8 cellular contexts compared by ENCODE assay signal in the genomic region with DNA sequence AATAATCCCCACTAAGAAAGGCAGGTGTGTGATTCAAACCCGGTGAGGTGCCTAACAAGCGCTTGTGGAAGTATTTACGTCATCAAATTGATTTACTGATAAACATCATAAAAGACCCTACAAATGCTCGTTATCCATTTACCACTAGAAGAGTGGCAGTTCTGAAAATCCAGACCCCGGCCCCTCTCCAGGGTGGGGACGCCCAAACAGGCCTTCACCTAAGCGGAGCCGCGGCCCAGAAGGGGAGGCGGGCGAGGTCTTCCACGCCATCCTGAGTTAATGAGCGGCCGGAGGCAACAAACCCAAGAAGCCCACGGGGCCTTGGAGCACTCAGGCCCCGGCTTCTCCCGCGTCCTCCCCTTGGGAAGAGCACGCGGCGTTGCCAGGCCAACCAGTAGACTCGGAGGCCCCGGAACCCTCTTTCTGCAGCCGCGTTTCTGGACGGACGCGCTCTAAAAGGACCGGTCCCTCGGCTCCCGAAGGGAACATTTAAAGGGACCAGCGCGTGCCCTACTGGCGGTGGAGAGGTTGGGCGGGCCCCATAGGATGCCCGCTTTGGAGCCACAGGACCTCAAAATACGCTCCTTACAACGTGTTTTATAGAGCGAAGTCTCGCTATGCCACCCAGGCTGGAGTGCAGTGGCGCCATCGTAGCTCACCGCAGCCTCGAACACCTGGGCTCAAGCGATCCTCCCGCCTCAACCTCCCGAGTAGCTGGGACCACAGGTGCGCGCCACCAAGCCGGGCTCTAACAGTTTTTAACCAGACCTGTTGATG. TPM values are rescaled to one million over a fixed set of nuclear protein-coding genes. Genes with fewer than 3 reads are reported as not detected.
A peak's percentile ranks its signal among the peaks of the same experiment; 100 is the strongest.
DNase-seq lines count a peak whose midpoint lies in the region; ATAC-seq, FAIRE-seq and TF ChIP-seq lines count a peak whose summit lies in the region.

No MANE protein-coding gene starts in this region.

- H2BK15ac ChIP-seq in H1 (ENCODE audit: low read length), result no peak overlapping the region

- peak in 2 of 3 experiments; percentile 28 to 41; a peak in 2 of 4 replicates for TF ChIP-seq CTCF in H1 (IDR thresholded peaks at IDR 0.05; ENCODE audit: control extremely low read depth in 1 of 3, insufficient read depth in 1 of 3, low read depth in 1 of 3, low read length in 3 of 3)
- TF ChIP-seq CTCF in lung (IDR thresholded peaks at IDR 0.05; ENCODE audit: control extremely low read depth, extremely low read depth), result no peak

- H2BK20ac ChIP-seq in H1 (ENCODE audit: low read length), result no peak overlapping the region

- ATAC-seq in lung (ENCODE audit: insufficient read depth, low FRiP score) (peak; percentile 80), HG02840 (IDR thresholded peaks at IDR 0.05; ENCODE audit: low FRiP score, unreplicated experiment) (no peak)

- H4K20me1 ChIP-seq in H1 (replicated peaks in 1 of 2; ENCODE audit: control insufficient read depth in 1 of 2, insufficient read depth in 2 of 2, low read length in 2 of 2), result no peaks in the 10 kb centered on the region

- H3K4me3 ChIP-seq in H1 (ENCODE audit: extremely low read depth in 1 of 4, insufficient read depth in 2 of 4, low read depth in 3 of 4, low read length in 4 of 4) (peak overlapping the region; percentile 57 to 69 (median 62)), lung (peak overlapping the region; percentile 72)

- H3K27me3 ChIP-seq in H1 (replicated peaks in 1 of 4; ENCODE audit: control insufficient read depth in 3 of 4, extremely low read depth in 1 of 4, insufficient read depth in 3 of 4, low read length in 3 of 4) (no peaks in the 10 kb centered on the region), lung (ENCODE audit: control insufficient read depth, insufficient read depth) (no peaks in the 10 kb centered on the region)

- peak; percentile 55 to 58 for TF ChIP-seq RAD21 in H1 (IDR thresholded peaks at IDR 0.05 in 1 of 2, conservative IDR thresholded peaks at IDR 0.05 in 1 of 2; ENCODE audit: low read depth in 2 of 2, low read length in 2 of 2)

- peak in 1 of 2 experiments; percentile 71; a peak in 1 of 3 replicates for TF ChIP-seq EP300 in H1 (IDR thresholded peaks at IDR 0.05; ENCODE audit: borderline replicate concordance in 1 of 2, low read depth in 2 of 2, low read length in 2 of 2)

- peak overlapping the region; percentile 82; the same call in 1 of the 2 replicates for H4K8ac ChIP-seq in H1 (ENCODE audit: extremely low read depth, insufficient read depth, low read length)

- 20% methylated on average over 50 of the region's 50 CpGs; no CpG with 5 or more reads in 1 of the 2 experiments for WGBS in H1 (ENCODE audit: extremely low coverage in 1 of 2, insufficient coverage in 1 of 2, insufficient read length in 1 of 2, insufficient replicate concordance in 2 of 2, low coverage in 1 of 2, low lambda C conversion rate in 2 of 2, missing lambda C conversion rate in 1 of 2), 2 experiments
- WGBS in lung, 2 donors, result 11 to 16% methylated on average over 50 of the region's 50 CpGs

- peaks cover 7% of the 10 kb centered on the region for H3K4me1 ChIP-seq in ES-I3 (ENCODE audit: insufficient read depth, low read length)
- H3K4me1 ChIP-seq in H1 (replicated peaks in 1 of 4; ENCODE audit: control insufficient read depth in 3 of 4, insufficient read depth in 4 of 4, low read length in 3 of 4), result peaks cover 0 to 10% (median 3%) of the 10 kb centered on the region in 4 experiments; a peak in 3 of 7 replicates
- H3K4me1 ChIP-seq in lung (ENCODE audit: control insufficient read depth in 2 of 2, insufficient read depth in 2 of 2, low read length in 2 of 2), result peaks cover 1 to 12% of the 10 kb centered on the region in 2 donors

- in situ Hi-C loops in KBM-7 (cut with MboI; ENCODE audit: low pct_unique_long_range_greater_than_20kb, low sequenced_read_pairs), result no loop called here

- H2AK5ac ChIP-seq in H1 (ENCODE audit: low read depth, low read length), result no peak overlapping the region; the same call in 1 of the 2 replicates

- H3K23me2 ChIP-seq in H1 (ENCODE audit: low read depth, low read length), result peaks cover 6% of the 10 kb centered on the region; the same call in 1 of the 2 replicates

- no peak overlapping the region for H2BK5ac ChIP-seq in H1 (ENCODE audit: low read depth, low read length)

- H4K91ac ChIP-seq in H1 (replicated peaks; ENCODE audit: insufficient read length, low read length), result no peak overlapping the region

- H3K14ac ChIP-seq in H1 (ENCODE audit: insufficient read length), result no peak overlapping the region

- peak overlapping the region; percentile 56 to 79 for H3K4me2 ChIP-seq in H1 (ENCODE audit: insufficient read depth in 1 of 2, low read depth in 2 of 2, low read length in 2 of 2)

- CTCF ChIA-PET in H1 (lab: Charles Lee; ENCODE audit: partially characterized antibody), result interaction anchor here (0.6 to 3.5 kb wide), 10 partner anchors 10 to 361 kb away, joined by 3 to 21 read pairs (median 4); no protein-coding TSS in a partner anchor

- H3K79me2 ChIP-seq in H1 (ENCODE audit: control insufficient read depth in 1 of 2, insufficient read depth in 2 of 2, low read length in 2 of 2), result peaks cover 0 to 14% of the 10 kb centered on the region in 2 experiments; a peak in 3 of 4 replicates

- peak; percentile 49 to 73 for TF ChIP-seq POLR2A in H1 (IDR thresholded peaks at IDR 0.05; ENCODE audit: control extremely low read depth in 1 of 2, low read depth in 2 of 2, low read length in 2 of 2)

- no peak for FAIRE-seq in H1 (lab: Jason Lieb, UNC)

- no peak overlapping the region for H2BK12ac ChIP-seq in H1 (ENCODE audit: low read depth, low read length)

- H4K5ac ChIP-seq in H1 (ENCODE audit: insufficient read length, low read depth, low read length), result no peak overlapping the region

- peak overlapping the region; percentile 55 for H2AFZ ChIP-seq in H1 (ENCODE audit: low read length)

- no peaks in the 10 kb centered on the region; the same call in 1 of the 2 replicates for H3K36me3 ChIP-seq in ES-I3 (ENCODE audit: insufficient read depth, low read length)
- peaks cover 4 to 20% (median 9%) of the 10 kb centered on the region in 4 experiments; a peak in 6 of 8 replicates for H3K36me3 ChIP-seq in H1 (ENCODE audit: control insufficient read depth in 2 of 4, insufficient read depth in 4 of 4, low read length in 3 of 4)
- peaks cover 7 to 12% of the 10 kb centered on the region in 2 donors for H3K36me3 ChIP-seq in lung (ENCODE audit: control insufficient read depth in 2 of 2, insufficient read depth in 2 of 2, low read length in 2 of 2)

- no peak overlapping the region for H3K56ac ChIP-seq in H1 (replicated peaks; ENCODE audit: insufficient read length, low read depth, low read length)

- H3K9ac ChIP-seq in ES-I3 (ENCODE audit: low read depth, low read length), result peak overlapping the region; percentile 68
- peak overlapping the region in 3 of 4 experiments; percentile 38 to 45 (median 39); a peak in 5 of 7 replicates for H3K9ac ChIP-seq in H1 (replicated peaks in 1 of 4; ENCODE audit: extremely low read depth in 1 of 4, low read depth in 3 of 4, low read length in 3 of 4)

- no peak overlapping the region for H3K23ac ChIP-seq in H1 (ENCODE audit: insufficient read length)

- H3K18ac ChIP-seq in H1 (ENCODE audit: extremely low read depth, low read length), result no peak overlapping the region; the same call in 1 of the 2 replicates

- H3K4ac ChIP-seq in H1 (replicated peaks; ENCODE audit: insufficient read length, low read depth, low read length), result no peak overlapping the region

- H3K9me3 ChIP-seq in ES-I3 (ENCODE audit: control insufficient read depth, insufficient read depth, low read length) (no peaks in the 10 kb centered on the region), H1 (ENCODE audit: insufficient read depth in 2 of 2, low read depth in 1 of 2, low read length in 1 of 2) (no peaks in the 10 kb centered on the region), lung (ENCODE audit: control insufficient read depth in 2 of 2, insufficient read depth in 1 of 2, low read length in 1 of 2) (no peaks in the 10 kb centered on the region)

- H3K79me1 ChIP-seq in H1 (ENCODE audit: low read depth, low read length), result no peaks in the 10 kb centered on the region

- peak; percentile 87 for DNase-seq in NCI-H1092 (lab: John Stamatoyannopoulos, UW)
- DNase-seq in activated CD4-positive, alpha-beta T cell treated with anti-CD3 and anti-CD28 coated beads, Interleukin-2, amount 50 U/mL, for 4 hours, result peak; percentile 25 to 26
- DNase-seq in H1 (ENCODE audit: low read depth in 1 of 2, low spot score in 2 of 2), result peak in 1 of 2 experiments; percentile 96
- peak; percentile 81 for DNase-seq in lung (ENCODE audit: low spot score)
- peak; percentile 52 to 66 for DNase-seq in stimulated activated CD4-positive, alpha-beta T cell treated with anti-CD3 and anti-CD28 coated beads, Interleukin-2, amount 100 ng/mL, for 48 hours
- DNase-seq in KBM-7, result no peak

- no peak overlapping the region for H2BK120ac ChIP-seq in H1 (replicated peaks; ENCODE audit: low read depth, low read length)

- POLR2A ChIA-PET in H1 (lab: Charles Lee; ENCODE audit: partially characterized antibody), result interaction anchor here (0.6 to 2.8 kb wide), 4 partner anchors 10 to 229 kb away, joined by 3 to 12 read pairs (median 4); partner anchors contain the start of gene ZC3H14

- H3K27ac ChIP-seq in H1 (ENCODE audit: low read depth, low read length) (no peak overlapping the region), lung (ENCODE audit: low read depth in 1 of 2, low read length in 1 of 2) (peak overlapping the region; percentile 68 to 82)

TF ChIP-seq in H1, 55 proteins besides CTCF, POLR2A, EP300 and RAD21 (continues in another document):
- peak; percentile 60 for TF ChIP-seq SRF (IDR thresholded peaks at IDR 0.05; ENCODE audit: low read depth, low read length)

RNA-seq across cellular contexts. Expression of gene PTPN21, which starts 3.5 kb away (rescaled TPM):
- total RNA-seq in H1 (2021; fragmentation: NEBNext Ultra II Directional; extraction: Animal tissue kit (Norgen Biotek cat#: 25700)), result 16.1 and 18.0 TPM in 2 replicates
- polyA plus RNA-seq in H1 (2011; rRNA removed) (6.5 and 8.2 TPM in 2 replicates), lung (1 to 10 TPM; 8.2 to 8.7 TPM)
- 5.0 TPM for polyA plus RNA-seq in H1 (2011; cell fraction: cytosol; rRNA removed)
- 13.3 TPM for polyA plus RNA-seq in H1 (2011; cell fraction: nucleus; rRNA removed)
- 6.5 to 9.1 TPM (median 8.5 TPM) in 4 replicates for polyA plus RNA-seq in H1 (2012, experiment 1 of 2)
- 2.3 TPM for polyA plus RNA-seq in H1 (2012, experiment 2 of 2)
- polyA plus RNA-seq in H1 (2013, experiment 1 of 2), result 6.6 TPM
- polyA plus RNA-seq in H1 (2013, experiment 2 of 2), result 5.9 TPM
- 8.5 and 8.9 TPM in 2 replicates for polyA minus RNA-seq in H1 (2011; rRNA and poly(A)+ RNA removed)
- 7.5 TPM for polyA minus RNA-seq in H1 (2011; cell fraction: cytosol; rRNA and poly(A)+ RNA removed)
- 11.6 TPM for polyA minus RNA-seq in H1 (2011; cell fraction: nucleus; rRNA and poly(A)+ RNA removed)
- total RNA-seq in lung, result 10 to 100 TPM; 31.6 to 39.3 TPM

RNA-seq across cellular contexts. Expression of gene ZC3H14, which starts 11.6 kb away (rescaled TPM):
- 86.0 and 90.1 TPM in 2 replicates for total RNA-seq in H1 (2021; fragmentation: NEBNext Ultra II Directional; extraction: Animal tissue kit (Norgen Biotek cat#: 25700))
- polyA plus RNA-seq in H1 (2011; rRNA removed) (58.3 and 99.1 TPM in 2 replicates), lung (10 to 100 TPM; 21.9 to 25.8 TPM)
- polyA plus RNA-seq in H1 (2011; cell fraction: cytosol; rRNA removed), result 89.5 TPM
- polyA plus RNA-seq in H1 (2011; cell fraction: nucleus; rRNA removed), result 89.6 TPM
- 68.2 to 87.6 TPM (median 85.2 TPM) in 4 replicates for polyA plus RNA-seq in H1 (2012, experiment 1 of 2)
- polyA plus RNA-seq in H1 (2012, experiment 2 of 2), result 12.2 TPM
- 54.4 TPM for polyA plus RNA-seq in H1 (2013, experiment 1 of 2)
- 49.8 TPM for polyA plus RNA-seq in H1 (2013, experiment 2 of 2)
- 283 and 372 TPM in 2 replicates for polyA minus RNA-seq in H1 (2011; rRNA and poly(A)+ RNA removed)
- polyA minus RNA-seq in H1 (2011; cell fraction: cytosol; rRNA and poly(A)+ RNA removed), result 72.1 TPM
- 121 TPM for polyA minus RNA-seq in H1 (2011; cell fraction: nucleus; rRNA and poly(A)+ RNA removed)
- 10 to 100 TPM; 46.9 to 79.7 TPM for total RNA-seq in lung
